ENCODE assay signal across 8 cellular contexts in genomic region chr4:6716018-6716911, GRCh38. TPM values are rescaled to one million over a fixed set of nuclear protein-coding genes. Genes with fewer than 3 reads are reported as not detected.
A peak's percentile ranks its signal among the peaks of the same experiment; 100 is the strongest.
DNase-seq lines count a peak whose midpoint lies in the region; ATAC-seq and TF ChIP-seq lines count a peak whose summit lies in the region.

Gene BLOC1S4 (plus strand): TSS chr4:6716174. CDS start chr4:6716210, 36 bp downstream.

- peak within 1 kb of the TSS; percentile 93 for H3K4me3 Mint-ChIP-seq in T-helper 2 cell treated with Interferon-gamma antibody and Interleukin-4, amounts not matched to agents 5 μg/mL and 100 μg/mL, for 36 hours

- H3K4me1 ChIP-seq in ascending aorta (peaks cover 4 to 14% of the 10 kb centered on the region in 2 donors), aorta (ENCODE audit: control insufficient read depth in 1 of 2, insufficient read depth in 2 of 2, low read length in 2 of 2) (no peaks in the 10 kb centered on the region)

- H3K27ac ChIP-seq in ascending aorta: peak within 1 kb of the TSS; percentile 88 to 95
- H3K27ac ChIP-seq in aorta (ENCODE audit: low read depth in 1 of 2, low read length in 2 of 2): peak within 1 kb of the TSS; percentile 1 to 56

- peak; percentile 21 to 31 (median 23) for TF ChIP-seq CTCF in ascending aorta (IDR thresholded peaks at IDR 0.05)

- WGBS in aorta, 2 donors: 0% methylated on average over 97 to 109 of the region's 109 CpGs

- H3K4me3 ChIP-seq in ascending aorta (peak within 1 kb of the TSS; percentile 87 to 98), aorta (ENCODE audit: low read length in 2 of 2) (peak within 1 kb of the TSS; percentile 22 to 50)

- DNase-seq in NCI-H1694 (lab: John Stamatoyannopoulos, UW) (peak; percentile 62), ascending aorta (ENCODE audit: low spot score in 2 of 2) (peak; percentile 36 to 91), hepatic stellate cell (ENCODE audit: low spot score) (peak; percentile 96), renal cortical epithelial cell (ENCODE audit: low read depth) (peak; percentile 71), aorta (peak; percentile 92 to 95)
- peak; percentile 91 for DNase-seq in T-helper 2 cell treated with Interferon-gamma antibody and Interleukin-4, amounts not matched to agents 5 μg/mL and 100 μg/mL, for 36 hours (ENCODE audit: low spot score)

- H3K9me3 ChIP-seq in ascending aorta (no peaks in the 10 kb centered on the region), aorta (ENCODE audit: control insufficient read depth, low read length) (no peaks in the 10 kb centered on the region)

- ATAC-seq in GM18498 (IDR thresholded peaks at IDR 0.05; ENCODE audit: unreplicated experiment) (peak; percentile 85), HG02852 (IDR thresholded peaks at IDR 0.05; ENCODE audit: unreplicated experiment) (peak; percentile 83), aorta (ENCODE audit: low FRiP score) (peak; percentile 95)

- peaks cover 4% of the 10 kb centered on the region for H3K27me3 Mint-ChIP-seq in T-helper 2 cell treated with Interferon-gamma antibody and Interleukin-4, amounts not matched to agents 5 μg/mL and 100 μg/mL, for 36 hours (ENCODE audit: low read depth)

- H3K27me3 ChIP-seq in ascending aorta (no peaks in the 10 kb centered on the region), aorta (ENCODE audit: control insufficient read depth in 1 of 2, insufficient read depth in 2 of 2, low read length in 1 of 2) (no peaks in the 10 kb centered on the region)

- H3K36me3 Mint-ChIP-seq in T-helper 2 cell treated with Interferon-gamma antibody and Interleukin-4, amounts not matched to agents 5 μg/mL and 100 μg/mL, for 36 hours (ENCODE audit: low read depth): peaks cover 13% of the 10 kb centered on the region

- H3K27ac Mint-ChIP-seq in T-helper 2 cell treated with Interferon-gamma antibody and Interleukin-4, amounts not matched to agents 5 μg/mL and 100 μg/mL, for 36 hours: peak within 1 kb of the TSS; percentile 97

- H3K4me1 Mint-ChIP-seq in T-helper 2 cell treated with Interferon-gamma antibody and Interleukin-4, amounts not matched to agents 5 μg/mL and 100 μg/mL, for 36 hours (ENCODE audit: low read depth): peaks cover 32% of the 10 kb centered on the region

- intact Hi-C loops in ascending aorta (cut with DNase I): loop anchor here (1.0 to 5.0 kb wide), 5 partner anchors 67 to 351 kb away; partner anchors contain the start of genes GRPEL1, MRFAP1 and TADA2B
- intact Hi-C loops in aorta (cut with DNase I): loop anchor here (5.0 to 10.0 kb wide), 3 partner anchors 61 to 326 kb away; partner anchors contain the start of gene TADA2B (in 1 of the 2)

- H3K36me3 ChIP-seq in ascending aorta: no peaks in the 10 kb centered on the region
- H3K36me3 ChIP-seq in aorta (ENCODE audit: control insufficient read depth in 1 of 2, insufficient read depth in 2 of 2, low read length in 1 of 2): no peaks in the 10 kb centered on the region

- H3K9me3 Mint-ChIP-seq in T-helper 2 cell treated with Interferon-gamma antibody and Interleukin-4, amounts not matched to agents 5 μg/mL and 100 μg/mL, for 36 hours: peaks cover 6% of the 10 kb centered on the region

RNA-seq across cellular contexts. Expression of gene BLOC1S4, which starts in this region (rescaled TPM):
- total RNA-seq in ascending aorta (37.5 TPM), renal cortical epithelial cell (18.1 and 21.2 TPM in 2 replicates), aorta (10 to 100 TPM; 10.8 to 12.5 TPM)
- polyA plus RNA-seq in aorta: 1 to 10 TPM; 8.6 to 8.8 TPM

Comparison
In these comparisons a context has a peak if more than half of its experiments do, and no peak if none do; other contexts are left out.
1. Peak in every context shown above with its lines: DNase-seq, ATAC-seq, H3K4me3 ChIP-seq and H3K27ac ChIP-seq.